ENCODE assay signal across 9 cellular contexts in genomic region chr1:31376374-31377134, GRCh38. TPM values are rescaled to one million over a fixed set of nuclear protein-coding genes. Genes with fewer than 3 reads are reported as not detected.
DNase-seq lines count a peak whose midpoint lies in the region; ATAC-seq and TF ChIP-seq lines count a peak whose summit lies in the region.
"Had no signal": no experiment of that assay in that cellular context is flagged by ENCODE, and none has a peak within 500 bp of the region (broad histone marks: within the 10 kb centered on the region; RNA-seq: fewer than 3 reads in every experiment).

No MANE protein-coding gene starts in this region.

- H3K9me3 Mint-ChIP-seq in neural crest cell = no peaks in the 10 kb centered on the region
- no peaks in the 10 kb centered on the region for H3K9me3 Mint-ChIP-seq in activated CD8-positive, alpha-beta T cell treated with anti-CD3 and anti-CD28 coated beads for 36 hours

- CTCF ChIA-PET in activated CD8-positive, alpha-beta T cell treated with anti-CD3 and anti-CD28 coated beads for 36 hours (lab: Charles Lee) = interaction anchor here (1.1 to 1.9 kb wide), 2 partner anchors 18 to 173 kb away, joined by 4 to 7 read pairs; no protein-coding TSS in a partner anchor

- POLR2A ChIA-PET in activated CD8-positive, alpha-beta T cell treated with anti-CD3 and anti-CD28 coated beads for 36 hours (lab: Charles Lee) = no interaction called here

- H3K27ac Mint-ChIP-seq in neural crest cell (ENCODE audit: unreplicated experiment) = peak overlapping the region; percentile 95
- no peak overlapping the region for H3K27ac Mint-ChIP-seq in activated CD8-positive, alpha-beta T cell treated with anti-CD3 and anti-CD28 coated beads for 36 hours

- ATAC-seq in activated CD8-positive, alpha-beta T cell treated with anti-CD3 and anti-CD28 coated beads for 36 hours = no peak
- ATAC-seq in GM21619 (IDR thresholded peaks at IDR 0.05; ENCODE audit: unreplicated experiment) = no peak
- ATAC-seq: left ventricle myocardium superior had no signal

- H3K4me1 Mint-ChIP-seq in neural crest cell = peaks cover 56% of the 10 kb centered on the region
- H3K4me1 Mint-ChIP-seq in activated CD8-positive, alpha-beta T cell treated with anti-CD3 and anti-CD28 coated beads for 36 hours (ENCODE audit: low read depth) = peaks cover 9% of the 10 kb centered on the region

- peak overlapping the region; percentile 63 for H3K4me3 Mint-ChIP-seq in neural crest cell
- no peak overlapping the region for H3K4me3 Mint-ChIP-seq in activated CD8-positive, alpha-beta T cell treated with anti-CD3 and anti-CD28 coated beads for 36 hours

- H3K36me3 Mint-ChIP-seq in neural crest cell (ENCODE audit: low read depth) = no peaks in the 10 kb centered on the region
- H3K36me3 Mint-ChIP-seq in activated CD8-positive, alpha-beta T cell treated with anti-CD3 and anti-CD28 coated beads for 36 hours (ENCODE audit: low read depth) = no peaks in the 10 kb centered on the region

- H3K27me3 Mint-ChIP-seq in neural crest cell (ENCODE audit: low read depth) = peaks cover 2% of the 10 kb centered on the region
- peaks cover 4% of the 10 kb centered on the region for H3K27me3 Mint-ChIP-seq in activated CD8-positive, alpha-beta T cell treated with anti-CD3 and anti-CD28 coated beads for 36 hours

- DNase-seq in DMS79 treated with DMSO at 0.1 percent for 48 hours (lab: John Stamatoyannopoulos, UW) (peak; percentile 33), NCI-H2227 (lab: John Stamatoyannopoulos, UW; ENCODE audit: unreplicated experiment) (peak; percentile 88), ecto neural progenitor cell (ENCODE audit: low spot score) (peak; percentile 61), neural crest cell (ENCODE audit: low read depth, low spot score) (peak; percentile 44), NCI-H187 treated with DMSO at 0.1 percent for 48 hours (lab: John Stamatoyannopoulos, UW) (no peak), CD1c-positive myeloid dendritic cell (ENCODE audit: extremely low spot score) (no peak)
- DNase-seq in activated CD8-positive, alpha-beta T cell treated with anti-CD3 and anti-CD28 coated beads for 36 hours = no peak
- DNase-seq: left ventricle myocardium superior had no signal

- intact Hi-C loops in activated CD8-positive, alpha-beta T cell treated with anti-CD3 and anti-CD28 coated beads for 36 hours (cut with micrococcal nuclease) = no loop called here

- TF ChIP-seq CTCF in neural crest cell (conservative IDR thresholded peaks at IDR 0.05) = no peak
- TF ChIP-seq CTCF in activated CD8-positive, alpha-beta T cell treated with anti-CD3 and anti-CD28 coated beads for 36 hours (IDR thresholded peaks at IDR 0.05) = no peak

RNA-seq across cellular contexts. Expression of gene FABP3, which starts 3.7 kb away (rescaled TPM):
- total RNA-seq in neural crest cell = 13.6 and 14.0 TPM in 2 replicates
- total RNA-seq in activated CD8-positive, alpha-beta T cell treated with anti-CD3 and anti-CD28 coated beads for 36 hours = under 1 TPM in 1 of 2 experiments, not detected in 1; 0.65 TPM

RNA-seq across cellular contexts. Expression of gene SERINC2, which starts 36.5 kb away (rescaled TPM):
- 20.4 and 21.4 TPM in 2 replicates for total RNA-seq in neural crest cell
- under 1 TPM in 1 of 2 experiments, not detected in 1; 0.16 TPM for total RNA-seq in activated CD8-positive, alpha-beta T cell treated with anti-CD3 and anti-CD28 coated beads for 36 hours

Comparison
In these comparisons a context has a peak if more than half of its experiments do, and no peak if none do; other contexts are left out.
1. DNase-seq: peak in DMS79 treated with DMSO at 0.1 percent for 48 hours (single experiment), NCI-H2227 (single experiment), ecto neural progenitor cell (single experiment) and neural crest cell (single experiment); none in activated CD8-positive, alpha-beta T cell treated with anti-CD3 and anti-CD28 coated beads for 36 hours (single experiment), NCI-H187 treated with DMSO at 0.1 percent for 48 hours (single experiment) and CD1c-positive myeloid dendritic cell (single experiment).
2. RNA of gene SERINC2, which starts 36.5 kb away (total RNA-seq): 20.4 to 21.4 TPM in neural crest cell; 0.16 TPM in activated CD8-positive, alpha-beta T cell treated with anti-CD3 and anti-CD28 coated beads for 36 hours; every median in the first group is over 10 times any median in the second.